Comparison of ENCODE assay signal across 8 cellular contexts in the genomic region with DNA sequence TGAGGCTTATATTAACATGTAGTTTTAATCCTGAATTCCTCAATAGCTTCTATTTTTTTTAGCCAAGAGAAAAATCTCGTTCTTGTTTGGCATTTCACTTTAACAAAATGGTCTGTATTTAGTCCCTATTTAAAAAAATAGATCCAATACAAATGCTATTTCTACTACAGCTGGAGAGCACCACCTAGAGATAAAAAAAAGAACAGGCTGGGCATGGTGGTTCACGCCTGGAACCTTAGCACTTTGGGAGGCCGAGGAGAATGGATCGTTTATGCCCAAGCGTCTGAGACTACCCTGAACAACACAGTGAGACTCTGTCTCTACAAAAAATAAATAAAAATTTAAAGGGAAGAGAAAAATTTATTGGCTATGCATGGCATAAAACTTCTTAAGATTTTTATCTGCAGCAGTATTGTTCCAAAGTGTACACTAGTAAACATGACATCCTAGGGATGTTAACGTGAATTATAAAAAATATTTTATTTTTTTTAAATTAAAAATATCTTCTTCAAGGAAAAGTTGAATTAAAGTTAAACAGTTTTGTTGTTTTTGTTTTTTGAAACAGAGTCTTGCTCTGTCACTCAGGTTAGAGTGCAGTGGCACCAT. TPM values are rescaled to one million over a fixed set of nuclear protein-coding genes. Genes with fewer than 3 reads are reported as not detected.
DNase-seq lines count a peak whose midpoint lies in the region; ATAC-seq and TF ChIP-seq lines count a peak whose summit lies in the region.

No MANE protein-coding gene starts in this region.

- ATAC-seq in right cardiac atrium (no peak), HG02763 (IDR thresholded peaks at IDR 0.05; ENCODE audit: unreplicated experiment) (no peak)
- no peak for ATAC-seq in stimulated activated naive CD8-positive, alpha-beta T cell treated with anti-CD3 and anti-CD28 coated beads, Interleukin-15, Interleukin-2, amounts not matched to agents 100 U/mL and 50 U/mL, for 24 hours

- H3K36me3 Mint-ChIP-seq in progenitor cell of endocrine pancreas (ENCODE audit: insufficient read depth): peaks cover 11% of the 10 kb centered on the region

- intact Hi-C loops in right cardiac atrium (cut with DNase I): loop anchor here in 2 of 4 donors (5.0 to 10.0 kb wide), 3 partner anchors 90 to 222 kb away; a partner anchor contains a TSS

- 73% methylated on average over 6 of the region's 6 CpGs for WGBS in right cardiac atrium

- H3K4me1 ChIP-seq in cardiac muscle cell (ENCODE audit: low read depth) (peaks cover 5% of the 10 kb centered on the region), right cardiac atrium (ENCODE audit: control insufficient read depth, insufficient read depth, low read length) (peaks cover 3% of the 10 kb centered on the region)

- peaks cover 7% of the 10 kb centered on the region for H3K4me1 Mint-ChIP-seq in progenitor cell of endocrine pancreas (ENCODE audit: low read depth)

- no peaks in the 10 kb centered on the region for H3K9me3 Mint-ChIP-seq in progenitor cell of endocrine pancreas (ENCODE audit: low read depth)

- H3K27ac ChIP-seq in cardiac muscle cell (no peak overlapping the region), right cardiac atrium (ENCODE audit: low read length) (no peak overlapping the region)

- no peak overlapping the region for H3K4me3 ChIP-seq in cardiac muscle cell
- no peak overlapping the region for H3K4me3 ChIP-seq in right cardiac atrium (ENCODE audit: low read length)
- no peak overlapping the region for H3K4me3 ChIP-seq in choroid plexus epithelial cell (ENCODE audit: low read depth, low read length)

- DNase-seq in cardiac muscle cell (ENCODE audit: low read depth in 1 of 2, low spot score in 1 of 2): peak in 1 of 2 donors; percentile 74
- no peak for DNase-seq in right cardiac atrium
- DNase-seq in NCI-H446 treated with DMSO at 0.1 percent for 48 hours (lab: John Stamatoyannopoulos, UW): peak; percentile 31
- DNase-seq in choroid plexus epithelial cell (ENCODE audit: low read depth): peak; percentile 82
- no peak for DNase-seq in progenitor cell of endocrine pancreas (ENCODE audit: low spot score, unreplicated experiment)
- DNase-seq in stimulated activated naive CD8-positive, alpha-beta T cell treated with anti-CD3 and anti-CD28 coated beads, Interleukin-15, Interleukin-2, amounts not matched to agents 100 U/mL and 50 U/mL, for 24 hours: no peak
- DNase-seq in GM19238 (ENCODE audit: insufficient read length, low spot score): no peak

- TF ChIP-seq CTCF in cardiac muscle cell (IDR thresholded peaks at IDR 0.05; ENCODE audit: low read depth, low read length): peak; percentile 67
- peak; percentile 85 for TF ChIP-seq CTCF in choroid plexus epithelial cell (conservative IDR thresholded peaks at IDR 0.05; ENCODE audit: low read depth, low read length)
- TF ChIP-seq CTCF in progenitor cell of endocrine pancreas (IDR thresholded peaks at IDR 0.05; ENCODE audit: unreplicated experiment): peak; percentile 45

- no peak overlapping the region for H3K27ac Mint-ChIP-seq in progenitor cell of endocrine pancreas

- H3K9me3 ChIP-seq in cardiac muscle cell (ENCODE audit: low read depth): no peaks in the 10 kb centered on the region
- H3K9me3 ChIP-seq in right cardiac atrium (ENCODE audit: control insufficient read depth, low read length): no peaks in the 10 kb centered on the region

- no peaks in the 10 kb centered on the region for H3K27me3 Mint-ChIP-seq in progenitor cell of endocrine pancreas

- H3K27me3 ChIP-seq in cardiac muscle cell (no peaks in the 10 kb centered on the region), right cardiac atrium (ENCODE audit: control insufficient read depth, insufficient read depth) (no peaks in the 10 kb centered on the region)

- no peak overlapping the region for H3K4me3 Mint-ChIP-seq in progenitor cell of endocrine pancreas (ENCODE audit: low read depth)

- H3K36me3 ChIP-seq in cardiac muscle cell: peaks cover 32% of the 10 kb centered on the region

RNA-seq across cellular contexts. Expression of a gene that starts 4.4 kb away (rescaled TPM):
- total RNA-seq in cardiac muscle cell: 15.5 and 19.7 TPM in 2 replicates
- 26.6 and 27.1 TPM in 2 replicates for polyA plus RNA-seq in cardiac muscle cell
- 10 to 100 TPM; 13.7 to 18.9 (median 16.3) TPM for total RNA-seq in right cardiac atrium
- polyA plus RNA-seq in right cardiac atrium: 7.2 TPM
- 21.2 and 26.3 TPM in 2 replicates for total RNA-seq in progenitor cell of endocrine pancreas

RNA-seq across cellular contexts. Expression of a gene that starts 5.1 kb away (rescaled TPM):
- total RNA-seq in cardiac muscle cell (94.9 and 102 TPM in 2 replicates), right cardiac atrium (10 to 100 TPM; 30.2 to 53.4 (median 43.4) TPM), progenitor cell of endocrine pancreas (125 and 129 TPM in 2 replicates)
- polyA plus RNA-seq in cardiac muscle cell (122 and 130 TPM in 2 replicates), right cardiac atrium (22.3 TPM)

RNA-seq across cellular contexts. Expression of a gene that starts 59.9 kb away (rescaled TPM):
- total RNA-seq in cardiac muscle cell: 78.2 and 96.2 TPM in 2 replicates
- 62.0 and 86.0 TPM in 2 replicates for polyA plus RNA-seq in cardiac muscle cell
- 10 to 100 TPM; 14.1 to 20.3 (median 18.3) TPM for total RNA-seq in right cardiac atrium
- 19.4 TPM for polyA plus RNA-seq in right cardiac atrium
- 128 and 137 TPM in 2 replicates for total RNA-seq in progenitor cell of endocrine pancreas

Comparison
In these comparisons a context has a peak if more than half of its experiments do, and no peak if none do; other contexts are left out.
1. DNase-seq: peak in NCI-H446 treated with DMSO at 0.1 percent for 48 hours (single experiment) and choroid plexus epithelial cell (single experiment); none in right cardiac atrium (0 of 3), progenitor cell of endocrine pancreas (single experiment), stimulated activated naive CD8-positive, alpha-beta T cell treated with anti-CD3 and anti-CD28 coated beads, Interleukin-15, Interleukin-2, amounts not matched to agents 100 U/mL and 50 U/mL, for 24 hours (single experiment) and GM19238 (single experiment).
2. Peak in every context shown above with its lines, with median percentiles within 50 percentile points of each other: CTCF ChIP-seq.